Comparison of ENCODE assay signal across 21 cellular contexts in genomic region chrX:47177079-47177478, GRCh38. TPM values are rescaled to one million over a fixed set of nuclear protein-coding genes. Genes with fewer than 3 reads are reported as not detected.
DNase-seq lines count a peak whose midpoint lies in the region; ATAC-seq and TF ChIP-seq lines count a peak whose summit lies in the region.
"Had no signal": no experiment of that assay in that cellular context is flagged by ENCODE, and none has a peak within 500 bp of the region (broad histone marks: within the 10 kb centered on the region; RNA-seq: fewer than 3 reads in every experiment).

No MANE protein-coding gene starts in this region.

- no peaks in the 10 kb centered on the region for H3K79me2 ChIP-seq in mammary epithelial cell (ENCODE audit: insufficient read depth, low read length)

- no peak overlapping the region for H2AFZ ChIP-seq in mammary epithelial cell (ENCODE audit: low read depth, low read length)

- H3K36me3 ChIP-seq in left ventricle myocardium inferior (peaks cover 48% of the 10 kb centered on the region), mammary epithelial cell (ENCODE audit: insufficient read depth, low read length) (peaks cover 6% of the 10 kb centered on the region)

- DNase-seq in left cardiac atrium = peak; percentile 6
- DNase-seq in left ventricle myocardium inferior = no peak
- no peak for DNase-seq in mammary epithelial cell
- peak; percentile 11 for DNase-seq in posterior vena cava (ENCODE audit: low spot score)
- no peak for DNase-seq in NCI-H82 (lab: John Stamatoyannopoulos, UW)
- no peak for DNase-seq in anterior cingulate cortex (lab: John Stamatoyannopoulos, UW)
- DNase-seq: Calu3; CD8-positive, alpha-beta T cell; GF-D8; GOT3; KG1; NCI-H2081 treated with DMSO at 0.1 percent for 48 hours; NCI-H446 treated with DMSO at 0.1 percent for 48 hours; NCI-H69; NK-92 treated with Interleukin-12 subunit alpha and Interleukin-12 subunit beta, amount 100 ng/mL, for 24 hours; SHP77 had no signal

- intact Hi-C loops in left cardiac atrium (cut with DNase I) = no loop called here
- intact Hi-C loops in left ventricle myocardium inferior (cut with micrococcal nuclease) = no loop called here
- intact Hi-C loops in mammary epithelial cell (cut with micrococcal nuclease) = no loop called here
- intact Hi-C loops in posterior vena cava (cut with DNase I) = no loop called here

- no TSS peak for BruUV-seq in mammary epithelial cell (replicated peaks; lab: Mats Ljungman, UMichigan)

- H3K9ac ChIP-seq in mammary epithelial cell (ENCODE audit: insufficient read depth, low read length) = no peak overlapping the region
- H3K9ac ChIP-seq: BLaER1 had no signal

- TF ChIP-seq CTCF in left ventricle myocardium inferior (IDR thresholded peaks at IDR 0.05; ENCODE audit: borderline replicate concordance) (no peak), mammary epithelial cell (conservative IDR thresholded peaks at IDR 0.05 in 1 of 2, IDR thresholded peaks at IDR 0.05 in 1 of 2; ENCODE audit: extremely low read depth in 1 of 2, insufficient read depth in 1 of 2, low read depth in 1 of 2, low read length in 2 of 2) (no peak)

- H3K4me2 ChIP-seq in mammary epithelial cell (ENCODE audit: insufficient read depth, low read depth, low read length) = no peak overlapping the region
- H3K4me2 ChIP-seq: BLaER1 had no signal

- H3K9me3 ChIP-seq in left ventricle myocardium inferior (replicated peaks) (no peaks in the 10 kb centered on the region), mammary epithelial cell (replicated peaks; ENCODE audit: insufficient read depth, low read length) (no peaks in the 10 kb centered on the region)
- H3K9me3 ChIP-seq: BLaER1 had no signal

- H4K20me1 ChIP-seq in mammary epithelial cell (ENCODE audit: insufficient read depth, low read length) = no peaks in the 10 kb centered on the region

- H3K27ac ChIP-seq in left ventricle myocardium inferior (replicated peaks) (no peak overlapping the region), mammary epithelial cell (ENCODE audit: insufficient read depth, low read depth, low read length) (peak overlapping the region; percentile 68)
- H3K27ac ChIP-seq: BLaER1, SK-N-MC had no signal

- no peak overlapping the region for H3K4me3 ChIP-seq in left ventricle myocardium inferior
- no peak overlapping the region for H3K4me3 ChIP-seq in mammary epithelial cell (replicated peaks in 1 of 3; ENCODE audit: insufficient read depth in 1 of 3, low read depth in 2 of 3, low read length in 3 of 3)
- H3K4me3 ChIP-seq: BLaER1, SK-N-MC had no signal

- WGBS in mammary epithelial cell (ENCODE audit: low coverage, missing lambda C conversion rate) = 67% methylated on average over 1 of the region's 2 CpGs

- peaks cover 4% of the 10 kb centered on the region for H3K4me1 ChIP-seq in left ventricle myocardium inferior
- H3K4me1 ChIP-seq in mammary epithelial cell (ENCODE audit: insufficient read depth, low read length) = peaks cover 32% of the 10 kb centered on the region
- H3K4me1 ChIP-seq: BLaER1 had no signal

- dilution Hi-C loops in mammary epithelial cell (cut with HindIII; ENCODE audit: low sequenced_read_pairs) = no loop called here

- CTCF ChIA-PET in mammary epithelial cell (lab: Charles Lee; ENCODE audit: low non-redundant PET) = no interaction called here

- in situ Hi-C loops in mammary epithelial cell (cut with MboI; ENCODE audit: low sequenced_read_pairs in 2 of 2) = no loop called here

- ATAC-seq in left cardiac atrium = no peak
- no peak for ATAC-seq in HG02623 (IDR thresholded peaks at IDR 0.05; ENCODE audit: unreplicated experiment)
- no peak for ATAC-seq in HG02840 (IDR thresholded peaks at IDR 0.05; ENCODE audit: low FRiP score, unreplicated experiment)
- ATAC-seq: CD8-positive, alpha-beta T cell; HCT116 had no signal

- H3K27me3 ChIP-seq in left ventricle myocardium inferior (ENCODE audit: low read depth) (no peaks in the 10 kb centered on the region), mammary epithelial cell (ENCODE audit: insufficient read depth, low read length) (no peaks in the 10 kb centered on the region)

RNA-seq across cellular contexts. Expression of gene UBA1, which starts 16.6 kb away (rescaled TPM):
- 100 to 1,000 TPM; 101 to 132 TPM for total RNA-seq in left cardiac atrium
- total RNA-seq in left ventricle myocardium inferior = 99.8 TPM
- total RNA-seq in mammary epithelial cell = 100 to 1,000 TPM; 231 to 360 TPM
- 359 TPM for polyA plus RNA-seq in mammary epithelial cell
- polyA minus RNA-seq in mammary epithelial cell = 578 TPM
- total RNA-seq in posterior vena cava = 100 to 1,000 TPM; 151 to 179 TPM

RNA-seq across cellular contexts. Expression of gene RBM10, which starts 32.1 kb away (rescaled TPM):
- 10 to 100 TPM; 22.1 to 23.9 TPM for total RNA-seq in left cardiac atrium
- total RNA-seq in left ventricle myocardium inferior = 27.8 TPM
- 10 to 100 TPM; 33.3 to 42.1 TPM for total RNA-seq in mammary epithelial cell
- polyA plus RNA-seq in mammary epithelial cell = 29.7 TPM
- 47.5 TPM for polyA minus RNA-seq in mammary epithelial cell
- total RNA-seq in posterior vena cava = 10 to 100 TPM; 17.8 to 20.8 TPM

RNA-seq across cellular contexts. Expression of gene NDUFB11, which starts 32.6 kb away (rescaled TPM):
- total RNA-seq in left cardiac atrium = 100 to 1,000 TPM; 137 to 138 TPM
- total RNA-seq in left ventricle myocardium inferior = 171 TPM
- 10 to 100 TPM; 42.3 to 57.2 TPM for total RNA-seq in mammary epithelial cell
- polyA plus RNA-seq in mammary epithelial cell = 52.6 TPM
- polyA minus RNA-seq in mammary epithelial cell = 44.4 TPM
- 10 to 100 TPM; 35.7 to 44.0 TPM for total RNA-seq in posterior vena cava

RNA-seq across cellular contexts. Expression of gene CDK16, which starts 41.4 kb away (rescaled TPM):
- total RNA-seq in left cardiac atrium (100 to 1,000 TPM; 109 to 132 TPM), left ventricle myocardium inferior (120 TPM), mammary epithelial cell (100 to 1,000 TPM; 110 to 163 TPM), posterior vena cava (10 to 100 TPM; 53.5 to 55.3 TPM)
- polyA plus RNA-seq in mammary epithelial cell = 176 TPM
- polyA minus RNA-seq in mammary epithelial cell = 203 TPM

RNA-seq across cellular contexts. Expression of gene USP11, which starts 55.7 kb away (rescaled TPM):
- total RNA-seq in left cardiac atrium (10 to 100 TPM; 42.0 to 60.8 TPM), left ventricle myocardium inferior (42.2 TPM), mammary epithelial cell (10 to 100 TPM; 23.7 to 27.3 TPM), posterior vena cava (10 to 100 TPM; 50.2 to 61.6 TPM)
- polyA plus RNA-seq in mammary epithelial cell = 14.2 TPM
- polyA minus RNA-seq in mammary epithelial cell = 71.7 TPM

Comparison
In these comparisons a context has a peak if more than half of its experiments do, and no peak if none do; other contexts are left out.
1. DNase-seq: peak in left cardiac atrium (single experiment) and posterior vena cava (single experiment); none in left ventricle myocardium inferior (single experiment), mammary epithelial cell (single experiment), NCI-H82 (single experiment) and anterior cingulate cortex (0 of 58).